In the genomic region with DNA sequence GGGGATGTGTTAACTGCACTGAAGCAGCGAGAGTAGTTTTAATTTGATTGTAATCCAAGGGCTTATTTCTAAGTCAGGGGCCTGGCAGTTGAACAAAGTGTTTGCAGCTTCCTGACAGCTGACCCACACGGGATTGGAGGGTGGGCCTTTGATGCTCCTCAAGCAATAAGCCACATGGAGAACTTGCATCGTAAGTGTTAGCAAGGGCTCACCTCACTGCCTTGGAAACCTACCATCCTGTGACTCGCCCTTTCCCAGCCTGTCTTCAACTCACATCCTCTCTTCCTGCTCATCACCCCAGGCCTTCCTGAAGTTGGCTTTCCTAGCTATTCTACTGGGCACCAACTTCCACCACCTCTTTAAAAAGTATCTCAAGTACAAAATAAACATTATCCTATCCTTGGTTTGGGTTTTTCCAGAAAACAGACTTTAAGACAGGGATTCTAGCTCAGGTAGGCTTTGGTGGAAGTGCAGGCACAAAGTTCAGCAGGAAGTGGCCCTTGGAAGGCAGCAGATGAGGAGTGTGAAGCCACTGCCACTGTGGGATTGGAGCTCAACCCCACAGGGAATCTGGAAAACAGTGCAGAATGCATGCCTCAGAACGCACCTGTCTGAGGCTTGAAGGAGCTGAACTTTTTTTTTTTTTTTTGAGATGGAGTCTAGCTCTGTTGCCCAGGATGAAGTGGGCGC, we compare ENCODE assay signal across 14 cellular contexts. TPM values are rescaled to one million over a fixed set of nuclear protein-coding genes. Genes with fewer than 3 reads are reported as not detected.
DNase-seq lines count a peak whose midpoint lies in the region; FAIRE-seq and TF ChIP-seq lines count a peak whose summit lies in the region.
"Had no signal": no experiment of that assay in that cellular context is flagged by ENCODE, and none has a peak within 500 bp of the region (broad histone marks: within the 10 kb centered on the region; RNA-seq: fewer than 3 reads in every experiment).

No MANE protein-coding gene starts in this region.

- H3K4me1 Mint-ChIP-seq in MCF 10A (ENCODE audit: insufficient read depth, unreplicated experiment) = no peaks in the 10 kb centered on the region
- H3K4me1 Mint-ChIP-seq in astrocyte (ENCODE audit: low read depth, unreplicated experiment) = peaks cover 14% of the 10 kb centered on the region

- dilution Hi-C loops in mammary epithelial cell (cut with HindIII; ENCODE audit: low sequenced_read_pairs) = no loop called here

- peaks cover 9% of the 10 kb centered on the region for H3K36me3 ChIP-seq in mammary epithelial cell (ENCODE audit: insufficient read depth, low read length)
- H3K36me3 ChIP-seq in MG63 = no peaks in the 10 kb centered on the region; the same call in 1 of the 2 replicates
- H3K36me3 ChIP-seq in astrocyte (ENCODE audit: insufficient read depth, low read length) = no peaks in the 10 kb centered on the region
- peaks cover 0 to 21% (median 5%) of the 10 kb centered on the region in 4 donors for H3K36me3 ChIP-seq in sigmoid colon
- H3K36me3 ChIP-seq in thyroid gland = peaks cover 8 to 10% of the 10 kb centered on the region in 2 donors
- H3K36me3 ChIP-seq in tibial artery = peaks cover 5 to 26% (median 22%) of the 10 kb centered on the region in 3 donors

- H3K79me2 ChIP-seq in mammary epithelial cell (ENCODE audit: insufficient read depth, low read length) = peaks cover 35% of the 10 kb centered on the region
- peaks cover 2% of the 10 kb centered on the region for H3K79me2 ChIP-seq in astrocyte (ENCODE audit: insufficient read depth, low read length)

- H4K20me1 ChIP-seq in mammary epithelial cell (ENCODE audit: insufficient read depth, low read length) (no peaks in the 10 kb centered on the region), astrocyte (ENCODE audit: insufficient read depth, low read length) (peaks cover 4% of the 10 kb centered on the region)

- H3K36me3 Mint-ChIP-seq in MCF 10A (ENCODE audit: insufficient read depth, unreplicated experiment) (peaks cover 9% of the 10 kb centered on the region), astrocyte (ENCODE audit: low read depth, unreplicated experiment) (peaks cover 31% of the 10 kb centered on the region)

- no peaks in the 10 kb centered on the region for H3K27me3 Mint-ChIP-seq in MCF 10A (ENCODE audit: insufficient read depth, unreplicated experiment)
- H3K27me3 Mint-ChIP-seq in astrocyte (ENCODE audit: low read depth, unreplicated experiment) = no peaks in the 10 kb centered on the region

- peak overlapping the region; percentile 28 for H3K27ac Mint-ChIP-seq in MCF 10A (ENCODE audit: low read depth, unreplicated experiment)
- peak overlapping the region; percentile 14 for H3K27ac Mint-ChIP-seq in astrocyte (ENCODE audit: unreplicated experiment)

- in situ Hi-C loops in mammary epithelial cell (cut with MboI; ENCODE audit: low sequenced_read_pairs in 2 of 2) = no loop called here

- H3K27me3 ChIP-seq in mammary epithelial cell (ENCODE audit: insufficient read depth, low read length) (no peaks in the 10 kb centered on the region), MG63 (no peaks in the 10 kb centered on the region), astrocyte (ENCODE audit: insufficient read depth, low read length) (no peaks in the 10 kb centered on the region), sigmoid colon (no peaks in the 10 kb centered on the region), thyroid gland (no peaks in the 10 kb centered on the region), tibial artery (no peaks in the 10 kb centered on the region)
- H3K27me3 ChIP-seq: suprapubic skin had no signal

- WGBS in mammary epithelial cell (ENCODE audit: low coverage, missing lambda C conversion rate) = 84% methylated on average over 6 of the region's 6 CpGs
- WGBS in sigmoid colon, 2 donors = 76 to 89% methylated on average over 6 of the region's 6 CpGs
- 84 to 85% methylated on average over 6 of the region's 6 CpGs for WGBS in thyroid gland, 2 donors

- H3K27ac ChIP-seq in mammary epithelial cell (ENCODE audit: insufficient read depth, low read depth, low read length) (no peak overlapping the region), astrocyte (ENCODE audit: low read depth, low read length) (no peak overlapping the region), sigmoid colon (no peak overlapping the region), thyroid gland (no peak overlapping the region), tibial artery (no peak overlapping the region)
- H3K27ac ChIP-seq: lower lobe of right lung, suprapubic skin had no signal

- no peaks in the 10 kb centered on the region for H3K9me3 Mint-ChIP-seq in MCF 10A (ENCODE audit: unreplicated experiment)
- H3K9me3 Mint-ChIP-seq in astrocyte (ENCODE audit: unreplicated experiment) = no peaks in the 10 kb centered on the region

- BruUV-seq in MCF 10A (replicated peaks; lab: Mats Ljungman, UMichigan) (no TSS peak), mammary epithelial cell (replicated peaks; lab: Mats Ljungman, UMichigan) (no TSS peak)

- TF ChIP-seq EP300 in sigmoid colon (IDR thresholded peaks at IDR 0.05) = no peak

- CTCF ChIA-PET in MCF 10A (lab: Yijun Ruan, JAX) = interaction anchor here (0.5 to 0.7 kb wide), 3 partner anchors 34 to 267 kb away, joined by 3 to 5 read pairs (median 3); no protein-coding TSS in a partner anchor
- CTCF ChIA-PET in mammary epithelial cell (lab: Charles Lee; ENCODE audit: low non-redundant PET) = no interaction called here

- no peak overlapping the region for H2AFZ ChIP-seq in mammary epithelial cell (ENCODE audit: low read depth, low read length)
- no peak overlapping the region for H2AFZ ChIP-seq in astrocyte (ENCODE audit: low read depth, low read length)

- TF ChIP-seq POLR2A in sigmoid colon (IDR thresholded peaks at IDR 0.05) = no peak
- no peak for TF ChIP-seq POLR2A in thyroid gland (IDR thresholded peaks at IDR 0.05)

- H3K9me3 ChIP-seq in mammary epithelial cell (replicated peaks; ENCODE audit: insufficient read depth, low read length) (no peaks in the 10 kb centered on the region), MG63 (no peaks in the 10 kb centered on the region), astrocyte (ENCODE audit: insufficient read depth, low read depth, low read length) (no peaks in the 10 kb centered on the region), sigmoid colon (no peaks in the 10 kb centered on the region), thyroid gland (no peaks in the 10 kb centered on the region), tibial artery (no peaks in the 10 kb centered on the region)
- H3K9me3 ChIP-seq: lower lobe of right lung, suprapubic skin had no signal

- H3K4me3 Mint-ChIP-seq in MCF 10A (ENCODE audit: unreplicated experiment) (no peak overlapping the region), astrocyte (ENCODE audit: unreplicated experiment) (no peak overlapping the region)

- no peak for FAIRE-seq in astrocyte (lab: Jason Lieb, UNC)
- FAIRE-seq: colon had no signal

- POLR2A ChIA-PET in MCF 10A (lab: Yijun Ruan, JAX) = no interaction called here

- TF ChIP-seq CTCF in MCF 10A (IDR thresholded peaks at IDR 0.05; ENCODE audit: unreplicated experiment) (no peak), mammary epithelial cell (conservative IDR thresholded peaks at IDR 0.05 in 1 of 2, IDR thresholded peaks at IDR 0.05 in 1 of 2; ENCODE audit: extremely low read depth in 1 of 2, insufficient read depth in 1 of 2, low read depth in 1 of 2, low read length in 2 of 2) (no peak), astrocyte (IDR thresholded peaks at IDR 0.05; ENCODE audit: insufficient read depth, low read depth, low read length) (no peak), sigmoid colon (IDR thresholded peaks at IDR 0.05) (no peak), thyroid gland (IDR thresholded peaks at IDR 0.05) (no peak), tibial artery (IDR thresholded peaks at IDR 0.05) (no peak)

- H3K4me2 ChIP-seq in mammary epithelial cell (ENCODE audit: insufficient read depth, low read depth, low read length) = no peak overlapping the region
- no peak overlapping the region for H3K4me2 ChIP-seq in astrocyte (ENCODE audit: low read length)

- no peak overlapping the region for H3K9ac ChIP-seq in mammary epithelial cell (ENCODE audit: insufficient read depth, low read length)
- no peak overlapping the region for H3K9ac ChIP-seq in astrocyte (ENCODE audit: low read length)

- H3K4me3 ChIP-seq in mammary epithelial cell (replicated peaks in 1 of 3; ENCODE audit: insufficient read depth in 1 of 3, low read depth in 2 of 3, low read length in 3 of 3) = no peak overlapping the region
- no peak overlapping the region for H3K4me3 ChIP-seq in MG63
- H3K4me3 ChIP-seq in astrocyte (ENCODE audit: insufficient read depth, low read depth, low read length) = no peak overlapping the region
- no peak overlapping the region for H3K4me3 ChIP-seq in sigmoid colon
- no peak overlapping the region for H3K4me3 ChIP-seq in thyroid gland (replicated peaks in 1 of 3)
- H3K4me3 ChIP-seq in tibial artery = no peak overlapping the region
- H3K4me3 ChIP-seq: lower lobe of right lung, suprapubic skin had no signal

- DNase-seq in MCF 10A (ENCODE audit: unreplicated experiment) (no peak), mammary epithelial cell (no peak), MG63 (peak; percentile 28), astrocyte (ENCODE audit: low read depth) (no peak), sigmoid colon (peak; percentile 18), GM03348 (ENCODE audit: low spot score) (no peak), thyroid gland (no peak), tibial artery (no peak)
- DNase-seq: activated effector memory CD4-positive, alpha-beta T cell treated with anti-CD3 and anti-CD28 coated beads, Interleukin-2, amount 50 U/mL, for 16 hours; GOT3; lower lobe of right lung; NCI-H1436 treated with DMSO at 0.1 percent for 48 hours had no signal

- intact Hi-C loops in MCF 10A (cut with micrococcal nuclease) = no loop called here
- intact Hi-C loops in mammary epithelial cell (cut with micrococcal nuclease) = no loop called here
- intact Hi-C loops in sigmoid colon (cut with DNase I) = no loop called here
- intact Hi-C loops in thyroid gland (cut with DNase I) = no loop called here
- intact Hi-C loops in tibial artery (cut with DNase I; ENCODE audit: low total_unique reads) = no loop called here

- no peaks in the 10 kb centered on the region for H3K4me1 ChIP-seq in mammary epithelial cell (ENCODE audit: insufficient read depth, low read length)
- H3K4me1 ChIP-seq in astrocyte (ENCODE audit: insufficient read depth, low read length) = no peaks in the 10 kb centered on the region
- no peaks in the 10 kb centered on the region for H3K4me1 ChIP-seq in sigmoid colon
- H3K4me1 ChIP-seq in thyroid gland = no peaks in the 10 kb centered on the region
- peaks cover 0 to 12% (median 8%) of the 10 kb centered on the region in 4 donors for H3K4me1 ChIP-seq in tibial artery
- H3K4me1 ChIP-seq: lower lobe of right lung, suprapubic skin had no signal

RNA-seq across cellular contexts. Expression of a gene that starts 31.6 kb away (rescaled TPM):
- 12.3 and 15.3 TPM in 2 replicates for total RNA-seq in MCF 10A (2022)
- total RNA-seq in mammary epithelial cell = 10 to 100 TPM; 35.2 to 44.8 TPM
- 21.2 TPM for polyA plus RNA-seq in mammary epithelial cell
- polyA minus RNA-seq in mammary epithelial cell = 32.4 TPM
- total RNA-seq in MG63 (2014; rRNA removed; shearing (Covaris generic); ENCODE audit: low replicate concordance) = 8.8 and 13.2 TPM in 2 replicates
- 21.9 and 23.8 TPM in 2 replicates for total RNA-seq in astrocyte
- total RNA-seq in sigmoid colon = 10 to 100 TPM; 16.9 to 25.8 (median 24.0) TPM
- polyA plus RNA-seq in sigmoid colon = 10 to 100 TPM; 12.3 to 19.3 (median 17.4) TPM
- 10 to 100 TPM; 18.9 to 37.1 (median 27.3) TPM for total RNA-seq in thyroid gland

Comparison
In these comparisons a context has a peak if more than half of its experiments do, and no peak if none do; other contexts are left out.
1. DNase-seq: peak in MG63 (single experiment) and sigmoid colon (single experiment); none in MCF 10A (single experiment), mammary epithelial cell (single experiment), astrocyte (single experiment), GM03348 (single experiment), thyroid gland (0 of 2) and tibial artery (0 of 2).